Comparison of ENCODE assay signal across 8 cellular contexts in genomic region chr20:50645253-50646068, GRCh38. TPM values are rescaled to one million over a fixed set of nuclear protein-coding genes. Genes with fewer than 3 reads are reported as not detected.
DNase-seq lines count a peak whose midpoint lies in the region; ATAC-seq and TF ChIP-seq lines count a peak whose summit lies in the region.

No MANE protein-coding gene starts in this region.

- peaks cover 33% of the 10 kb centered on the region for H3K9me3 Mint-ChIP-seq in GM23338

- 0 out of 2 replicates have a peak, but pooled peaks cover 11% of the 10 kb centered on the region for H3F3A ChIP-seq in GM23338 (replicated peaks; ENCODE audit: low read depth)

- intact Hi-C loops in Right ventricle myocardium superior (cut with DNase I), result no loop called here

- H3K36me3 ChIP-seq in GM23338 (ENCODE audit: insufficient read depth), result peaks cover 5% of the 10 kb centered on the region; the same call in 1 of the 2 replicates

- H3K27me3 Mint-ChIP-seq in GM23338 (ENCODE audit: insufficient read depth, low read depth, poor library complexity), result peaks cover 24% of the 10 kb centered on the region

- no peaks in the 10 kb centered on the region for H4K20me1 ChIP-seq in GM23338 (replicated peaks; ENCODE audit: insufficient read depth)

- peaks cover 10% of the 10 kb centered on the region for H3K4me1 ChIP-seq in GM23338 (ENCODE audit: insufficient read depth)

- TF ChIP-seq CTCF in GM23338 (conservative IDR thresholded peaks at IDR 0.05; ENCODE audit: low read depth in 2 of 2) (no peak), retinal pigment epithelial cell (conservative IDR thresholded peaks at IDR 0.05; ENCODE audit: low read depth, low read length) (no peak)

- H3K4me3 ChIP-seq in GM23338 (no peak overlapping the region), retinal pigment epithelial cell (ENCODE audit: low read length) (no peak overlapping the region)

- no peaks in the 10 kb centered on the region for H3K27me3 ChIP-seq in GM23338 (ENCODE audit: insufficient read depth)

- no peaks in the 10 kb centered on the region for H3K9me2 ChIP-seq in GM23338 (ENCODE audit: insufficient read depth)

- H3K79me2 ChIP-seq in GM23338 (replicated peaks; ENCODE audit: insufficient read depth), result no peaks in the 10 kb centered on the region

- H3K27ac Mint-ChIP-seq in GM23338, result peak overlapping the region; percentile 90

- ATAC-seq in GM23338 (peak; percentile 71), Right ventricle myocardium superior (ENCODE audit: poor library complexity) (peak; percentile 57), GM18909 (IDR thresholded peaks at IDR 0.05; ENCODE audit: poor library complexity, unreplicated experiment) (no peak), GM21528 (IDR thresholded peaks at IDR 0.05; ENCODE audit: low FRiP score, unreplicated experiment) (no peak)

- no peak overlapping the region; the same call in 1 of the 2 replicates for H2AFZ ChIP-seq in GM23338

- H3K36me3 Mint-ChIP-seq in GM23338 (ENCODE audit: low read depth), result peaks cover 28% of the 10 kb centered on the region; the same call in 2 of the 3 replicates

- H3K4me2 ChIP-seq in GM23338, result 0 out of 2 replicates have a peak overlapping the region, but pooled peaks have one; percentile 23

- H3K4me1 Mint-ChIP-seq in GM23338, result peaks cover 31% of the 10 kb centered on the region

- peak overlapping the region; percentile 93 for H3K27ac ChIP-seq in GM23338 (ENCODE audit: low read depth)

- no peak overlapping the region; the same call in 2 of the 3 replicates for H3K4me3 Mint-ChIP-seq in GM23338

- DNase-seq in GM23338 (ENCODE audit: low spot score), result peak; percentile 95
- DNase-seq in SW 1271 (lab: John Stamatoyannopoulos, UW), result peak; percentile 98 to 99
- peak; percentile 76 for DNase-seq in Right ventricle myocardium superior
- peak; percentile 77 for DNase-seq in retinal pigment epithelial cell (ENCODE audit: low read depth)
- DNase-seq in GF-D8 (lab: John Stamatoyannopoulos, UW), result no peak
- no peak for DNase-seq in C1 segment of cervical spinal cord (lab: John Stamatoyannopoulos, UW)

TF ChIP-seq in GM23338, 12 proteins besides CTCF, POLR2A, EP300 and RAD21:
- TF ChIP-seq ZNF331 (CRISPR knock-in tag; IDR thresholded peaks at IDR 0.05; ENCODE audit: low read depth) (no peak), ZNF462 (CRISPR knock-in tag; IDR thresholded peaks at IDR 0.05) (no peak), CREB1 (CRISPR knock-in tag; IDR thresholded peaks at IDR 0.05; ENCODE audit: low read depth) (no peak), REST (IDR thresholded peaks at IDR 0.05; ENCODE audit: unreplicated experiment) (no peak), EZH2 (IDR thresholded peaks at IDR 0.05; ENCODE audit: low read depth, unreplicated experiment) (no peak), EZH2phosphoT487 (IDR thresholded peaks at IDR 0.05; ENCODE audit: unreplicated experiment) (no peak), STAT1 (IDR thresholded peaks at IDR 0.05; ENCODE audit: unreplicated experiment) (no peak), ZNF114 (CRISPR knock-in tag; IDR thresholded peaks at IDR 0.05) (no peak), NANOG (IDR thresholded peaks at IDR 0.05; ENCODE audit: borderline replicate concordance) (no peak), JUNB (IDR thresholded peaks at IDR 0.05; ENCODE audit: unreplicated experiment) (no peak), POLR2AphosphoS5 (IDR thresholded peaks at IDR 0.05; ENCODE audit: low read depth) (no peak)
- TF ChIP-seq, protein P1, sequence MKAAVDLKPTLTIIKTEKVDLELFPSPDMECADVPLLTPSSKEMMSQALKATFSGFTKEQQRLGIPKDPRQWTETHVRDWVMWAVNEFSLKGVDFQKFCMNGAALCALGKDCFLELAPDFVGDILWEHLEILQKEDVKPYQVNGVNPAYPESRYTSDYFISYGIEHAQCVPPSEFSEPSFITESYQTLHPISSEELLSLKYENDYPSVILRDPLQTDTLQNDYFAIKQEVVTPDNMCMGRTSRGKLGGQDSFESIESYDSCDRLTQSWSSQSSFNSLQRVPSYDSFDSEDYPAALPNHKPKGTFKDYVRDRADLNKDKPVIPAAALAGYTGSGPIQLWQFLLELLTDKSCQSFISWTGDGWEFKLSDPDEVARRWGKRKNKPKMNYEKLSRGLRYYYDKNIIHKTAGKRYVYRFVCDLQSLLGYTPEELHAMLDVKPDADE (IDR thresholded peaks at IDR 0.05), result no peak

RNA-seq across cellular contexts. Expression of gene RIPOR3, which starts 45.9 kb away (rescaled TPM):
- total RNA-seq in GM23338 (2014; rRNA removed; shearing (Covaris generic)), result 6.0 and 6.3 TPM in 2 replicates
- 3.9 and 4.9 TPM in 2 replicates for polyA plus RNA-seq in GM23338 (2016; fragmentation: Nextera tagmentation; extraction: Ambion mirVana)
- total RNA-seq in Right ventricle myocardium superior, result 8.1 TPM

Comparison
In these comparisons a context has a peak if more than half of its experiments do, and no peak if none do; other contexts are left out.
1. ATAC-seq: peak in GM23338 (single experiment) and Right ventricle myocardium superior (single experiment); none in GM18909 (single experiment) and GM21528 (single experiment).
2. DNase-seq: peak in GM23338 (single experiment), SW 1271 (2 of 2), Right ventricle myocardium superior (single experiment) and retinal pigment epithelial cell (single experiment); none in GF-D8 (single experiment) and C1 segment of cervical spinal cord (0 of 14).